Comparison of ENCODE assay signal across 8 cellular contexts in the genomic region with DNA sequence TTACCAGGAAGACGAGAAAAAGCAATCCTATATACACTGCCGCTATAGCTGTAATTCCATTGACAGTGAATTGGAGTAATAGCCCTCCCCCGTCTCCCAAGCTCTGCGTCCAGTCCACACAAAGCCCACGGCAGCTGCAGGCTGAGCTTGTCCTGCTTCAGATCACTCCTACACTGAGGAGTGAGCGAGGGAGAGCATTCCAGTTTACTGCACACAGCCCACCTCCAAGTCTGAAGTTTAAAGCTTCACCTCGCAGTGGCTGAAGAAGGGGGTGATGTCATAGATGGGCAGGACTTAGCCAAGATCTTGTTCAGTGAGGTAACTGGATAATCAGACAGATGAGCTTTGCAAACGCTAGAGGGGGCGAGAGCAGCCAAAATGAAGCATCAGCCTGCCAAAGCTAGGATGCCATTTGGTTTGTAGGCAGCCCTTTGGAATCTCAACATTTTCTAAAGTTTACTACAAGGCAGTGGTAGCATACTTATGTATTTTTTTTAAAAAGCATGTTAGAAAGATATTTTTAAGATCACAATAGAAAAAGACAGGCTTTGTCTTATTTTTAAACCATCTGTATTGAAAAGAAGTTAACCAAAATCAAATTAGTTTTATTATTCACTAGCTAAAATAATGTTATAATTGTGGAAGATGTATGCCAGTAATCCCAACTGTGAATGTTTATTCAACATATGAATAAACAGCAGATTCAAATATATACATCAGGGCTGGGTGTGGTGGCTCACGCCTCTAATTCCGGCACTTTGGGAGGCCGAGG. TPM values are rescaled to one million over a fixed set of nuclear protein-coding genes. Genes with fewer than 3 reads are reported as not detected.
DNase-seq lines count a peak whose midpoint lies in the region; ATAC-seq and TF ChIP-seq lines count a peak whose summit lies in the region.

Gene FLRT3 (minus strand): TSS at position 213 of the 772 bp plus-strand sequence. CDS start 10,106 bp downstream, outside the sequence.

- H3K4me3 ChIP-seq in HFF-Myc (replicated peaks; ENCODE audit: low read depth, low read length), result peak within 1 kb of the TSS; percentile 42
- peak within 1 kb of the TSS; percentile 56 for H3K4me3 ChIP-seq in Loucy (ENCODE audit: low read length, poor library complexity, severe bottlenecking)
- peak within 1 kb of the TSS; percentile 30 to 37 for H3K4me3 ChIP-seq in left lung
- peak within 1 kb of the TSS; percentile 57 to 89 (median 80) for H3K4me3 ChIP-seq in subcutaneous abdominal adipose tissue (ENCODE audit: low read depth in 1 of 5, low read length in 5 of 5)

- no peak within 1 kb of the TSS for H3K27ac Mint-ChIP-seq in activated CD4-positive, alpha-beta T cell treated with anti-CD3 and anti-CD28 coated beads, Interleukin-2, amount 10 ng/mL, durations not matched to agents 7 days and 5 days

- POLR2A ChIA-PET in activated CD4-positive, alpha-beta T cell treated with anti-CD3 and anti-CD28 coated beads, Interleukin-2, amount 10 ng/mL, durations not matched to agents 7 days and 5 days (lab: Charles Lee), result no interaction called here

- no peaks in the 10 kb centered on the region for H3K4me1 Mint-ChIP-seq in activated CD4-positive, alpha-beta T cell treated with anti-CD3 and anti-CD28 coated beads, Interleukin-2, amount 10 ng/mL, durations not matched to agents 7 days and 5 days

- no peaks in the 10 kb centered on the region for H3F3A ChIP-seq in Loucy (ENCODE audit: low read depth)

- H3K36me3 ChIP-seq in Loucy (ENCODE audit: insufficient read depth, low read length) (no peaks in the 10 kb centered on the region), left lung (no peaks in the 10 kb centered on the region), subcutaneous abdominal adipose tissue (ENCODE audit: control insufficient read depth in 5 of 5, insufficient read depth in 5 of 5, low read length in 5 of 5) (no peaks in the 10 kb centered on the region)

- no peak within 1 kb of the TSS for H3K9ac ChIP-seq in Loucy (ENCODE audit: low read depth, low read length, poor library complexity, severe bottlenecking)
- H3K9ac ChIP-seq in subcutaneous abdominal adipose tissue (ENCODE audit: low read length in 5 of 5), result peak within 1 kb of the TSS in 4 of 5 donors; percentile 30 to 78 (median 70)

- no peaks in the 10 kb centered on the region for H3K4me1 ChIP-seq in Loucy (ENCODE audit: insufficient read depth, low read length, poor library complexity, severe bottlenecking)
- H3K4me1 ChIP-seq in left lung, result no peaks in the 10 kb centered on the region
- peaks cover 0 to 21% (median 14%) of the 10 kb centered on the region in 5 donors for H3K4me1 ChIP-seq in subcutaneous abdominal adipose tissue (ENCODE audit: control insufficient read depth in 5 of 5, insufficient read depth in 5 of 5, low read length in 5 of 5)

- H3K36me3 Mint-ChIP-seq in activated CD4-positive, alpha-beta T cell treated with anti-CD3 and anti-CD28 coated beads, Interleukin-2, amount 10 ng/mL, durations not matched to agents 7 days and 5 days (ENCODE audit: low read depth), result no peaks in the 10 kb centered on the region

- TF ChIP-seq CTCF in HFF-Myc (IDR thresholded peaks at IDR 0.05; ENCODE audit: low read depth, low read length, missing control alignments), result peak; percentile 80
- peak; percentile 66 for TF ChIP-seq CTCF in Loucy (conservative IDR thresholded peaks at IDR 0.05; ENCODE audit: low read length)
- TF ChIP-seq CTCF in left lung (IDR thresholded peaks at IDR 0.05), result peak; percentile 37 to 54

- H3K79me2 ChIP-seq in Loucy (ENCODE audit: insufficient read depth, low read length), result no peaks in the 10 kb centered on the region

- peak; percentile 91 for ATAC-seq in left lung

- H3K9me3 ChIP-seq in Loucy (ENCODE audit: insufficient read depth, low read depth, low read length) (no peaks in the 10 kb centered on the region), left lung (no peaks in the 10 kb centered on the region), subcutaneous abdominal adipose tissue (ENCODE audit: control insufficient read depth in 5 of 5, low read length in 5 of 5) (no peaks in the 10 kb centered on the region)

- H3K4me2 ChIP-seq in Loucy (ENCODE audit: low read depth, low read length, poor library complexity, severe bottlenecking), result peak within 1 kb of the TSS; percentile 52

- H4K20me1 ChIP-seq in Loucy (ENCODE audit: insufficient read depth, low read length, poor library complexity, severe bottlenecking), result no peaks in the 10 kb centered on the region

- no peaks in the 10 kb centered on the region for H3K9me2 ChIP-seq in Loucy (replicated peaks; ENCODE audit: low read depth, low read length)

- H3K27ac ChIP-seq in left lung (peak within 1 kb of the TSS; percentile 50 to 83), subcutaneous abdominal adipose tissue (ENCODE audit: low read depth, low read length) (no peak within 1 kb of the TSS)

- no peaks in the 10 kb centered on the region for H3K9me3 Mint-ChIP-seq in activated CD4-positive, alpha-beta T cell treated with anti-CD3 and anti-CD28 coated beads, Interleukin-2, amount 10 ng/mL, durations not matched to agents 7 days and 5 days

- peak within 1 kb of the TSS; percentile 63 for H2AFZ ChIP-seq in Loucy (ENCODE audit: low read length)

- peak; percentile 18 for DNase-seq in activated CD4-positive, alpha-beta T cell treated with anti-CD3 and anti-CD28 coated beads for 48 hours
- DNase-seq in activated CD4-positive, alpha-beta T cell treated with anti-CD3 and anti-CD28 coated beads, Interleukin-2, amount 10 ng/mL, durations not matched to agents 7 days and 5 days, result no peak
- peak; percentile 91 for DNase-seq in HFF-Myc (ENCODE audit: extremely low read depth, low read depth)
- DNase-seq in RKO (ENCODE audit: low spot score), result peak; percentile 94
- peak; percentile 85 for DNase-seq in ecto neural progenitor cell (ENCODE audit: low spot score)
- peak; percentile 50 to 82 for DNase-seq in left lung

- CTCF ChIA-PET in activated CD4-positive, alpha-beta T cell treated with anti-CD3 and anti-CD28 coated beads, Interleukin-2, amount 10 ng/mL, durations not matched to agents 7 days and 5 days (lab: Charles Lee), result no interaction called here

- intact Hi-C loops in left lung (cut with DNase I), result no loop called here

- no peak within 1 kb of the TSS for H3K4me3 Mint-ChIP-seq in activated CD4-positive, alpha-beta T cell treated with anti-CD3 and anti-CD28 coated beads, Interleukin-2, amount 10 ng/mL, durations not matched to agents 7 days and 5 days

- H3K27me3 ChIP-seq in Loucy (ENCODE audit: insufficient read depth, low read length, poor library complexity, severe bottlenecking), result no peaks in the 10 kb centered on the region
- H3K27me3 ChIP-seq in left lung, result no peaks in the 10 kb centered on the region
- H3K27me3 ChIP-seq in subcutaneous abdominal adipose tissue (ENCODE audit: control insufficient read depth in 5 of 5, insufficient read depth in 4 of 5, low read length in 5 of 5), result no peaks in the 10 kb centered on the region

- no peaks in the 10 kb centered on the region for H3K27me3 Mint-ChIP-seq in activated CD4-positive, alpha-beta T cell treated with anti-CD3 and anti-CD28 coated beads, Interleukin-2, amount 10 ng/mL, durations not matched to agents 7 days and 5 days

RNA-seq across cellular contexts. Expression of gene FLRT3, which starts in this region (rescaled TPM):
- not detected for total RNA-seq in activated CD4-positive, alpha-beta T cell treated with anti-CD3 and anti-CD28 coated beads, Interleukin-2, amount 10 ng/mL, durations not matched to agents 7 days and 5 days
- total RNA-seq in left lung, result 100 to 1,000 TPM in 1 of 2 donors, 10 to 100 TPM in 1; 63.9 to 124 TPM

Comparison
In these comparisons a context has a peak if more than half of its experiments do, and no peak if none do; other contexts are left out.
1. RNA of gene FLRT3 (total RNA-seq): 63.9 to 124 TPM in left lung; not detected in activated CD4-positive, alpha-beta T cell treated with anti-CD3 and anti-CD28 coated beads, Interleukin-2, amount 10 ng/mL, durations not matched to agents 7 days and 5 days; every median in the first group is over 10 times any median in the second.
2. Peak in every context shown above with its lines, with median percentiles within 50 percentile points of each other: H3K4me3 ChIP-seq and CTCF ChIP-seq.